Comparison of ENCODE assay signal across 1 cellular context in genomic region chr7:147984265-147984664, GRCh38.
TF ChIP-seq lines count a peak whose summit lies in the region.

No MANE protein-coding gene starts in this region.

TF ChIP-seq in HepG2, 621 proteins besides CTCF, POLR2A, EP300 and RAD21 (continued from another document):
- no peak for TF ChIP-seq ZNF407 (CRISPR knock-in tag; IDR thresholded peaks at IDR 0.05; ENCODE audit: not compliant biosample characterization)
- TF ChIP-seq AKNA (CRISPR knock-in tag; IDR thresholded peaks at IDR 0.05; ENCODE audit: borderline replicate concordance) = no peak
- TF ChIP-seq ADNP (CRISPR knock-in tag; IDR thresholded peaks at IDR 0.05) = no peak
- no peak for TF ChIP-seq ATAD3A (CRISPR knock-in tag; IDR thresholded peaks at IDR 0.05)
- TF ChIP-seq TP53 (CRISPR knock-in tag; conservative IDR thresholded peaks at IDR 0.05) = no peak
- no peak for TF ChIP-seq PTBP1 (IDR thresholded peaks at IDR 0.05; ENCODE audit: low read depth, low read length, poor library complexity, severe bottlenecking)
- no peak for TF ChIP-seq DPF2 (CRISPR knock-in tag; IDR thresholded peaks at IDR 0.05; ENCODE audit: borderline replicate concordance, low read depth)
- no peak for TF ChIP-seq ATF5 (CRISPR knock-in tag; IDR thresholded peaks at IDR 0.05; ENCODE audit: low read depth)
- no peak for TF ChIP-seq HES4 (CRISPR knock-in tag; IDR thresholded peaks at IDR 0.05; ENCODE audit: borderline replicate concordance)
- no peak for TF ChIP-seq STAT6 (CRISPR knock-in tag; IDR thresholded peaks at IDR 0.05; ENCODE audit: borderline replicate concordance)
- no peak for TF ChIP-seq KLF6 (CRISPR knock-in tag; IDR thresholded peaks at IDR 0.05)
